In genomic region chr17:50762177-50762576, GRCh38 we compare ENCODE assay signal across 27 cellular contexts. TPM values are rescaled to one million over a fixed set of nuclear protein-coding genes. Genes with fewer than 3 reads are reported as not detected.
DNase-seq lines count a peak whose midpoint lies in the region; ATAC-seq, FAIRE-seq and TF ChIP-seq lines count a peak whose summit lies in the region.
"Had no signal": no experiment of that assay in that cellular context is flagged by ENCODE, and none has a peak within 500 bp of the region (broad histone marks: within the 10 kb centered on the region; RNA-seq: fewer than 3 reads in every experiment).

No MANE protein-coding gene starts in this region.

- TF ChIP-seq CTCF in HEK293 (tag by site-specific recombination; IDR thresholded peaks at IDR 0.05) (no peak), K562 (IDR thresholded peaks at IDR 0.05 in 2 of 3, conservative IDR thresholded peaks at IDR 0.05 in 1 of 3; ENCODE audit: insufficient read depth in 2 of 3, low read depth in 1 of 3, low read length in 3 of 3) (no peak)

- no peaks in the 10 kb centered on the region for H3K27me3 Mint-ChIP-seq in stimulated activated memory B cell treated with anti-CD40 and anti-IgM and Interleukin-4, amounts not matched to agents 10 μg/mL and 1 μg/mL and 100 μg/mL, for 72 hours
- H3K27me3 Mint-ChIP-seq: CD4-positive, alpha-beta T cell had no signal

- H3K18ac ChIP-seq in mesenchymal stem cell (ENCODE audit: low read depth in 1 of 2, low read length in 2 of 2), result no peak overlapping the region

- no peak overlapping the region for H4K91ac ChIP-seq in mesenchymal stem cell (ENCODE audit: low read length)

- no peak overlapping the region for H2BK120ac ChIP-seq in mesenchymal stem cell (ENCODE audit: low read depth, low read length)

- H3K79me1 ChIP-seq in mesenchymal stem cell (replicated peaks; ENCODE audit: low read length, poor library complexity, severe bottlenecking), result no peaks in the 10 kb centered on the region

- no peaks in the 10 kb centered on the region for H4K20me1 ChIP-seq in K562 (replicated peaks; ENCODE audit: control insufficient read depth, insufficient read depth, low read length)
- H4K20me1 ChIP-seq: BLaER1 had no signal

- TF ChIP-seq RAD21 in K562 (CRISPR knock-in tag; conservative IDR thresholded peaks at IDR 0.05 in 1 of 2, IDR thresholded peaks at IDR 0.05 in 1 of 2), result no peak

- H3K23ac ChIP-seq in mesenchymal stem cell (ENCODE audit: low read length in 2 of 2), result no peak overlapping the region

- TF ChIP-seq EP300 in K562 (IDR thresholded peaks at IDR 0.05; ENCODE audit: low read length), result no peak

- no peaks in the 10 kb centered on the region for H3K36me3 Mint-ChIP-seq in stimulated activated memory B cell treated with anti-CD40 and anti-IgM and Interleukin-4, amounts not matched to agents 10 μg/mL and 1 μg/mL and 100 μg/mL, for 72 hours

- H3K9me3 Mint-ChIP-seq in stimulated activated memory B cell treated with anti-CD40 and anti-IgM and Interleukin-4, amounts not matched to agents 10 μg/mL and 1 μg/mL and 100 μg/mL, for 72 hours, result no peaks in the 10 kb centered on the region
- H3K9me3 Mint-ChIP-seq: CD4-positive, alpha-beta T cell; GM23338 had no signal

- no peak overlapping the region for H2BK5ac ChIP-seq in mesenchymal stem cell (ENCODE audit: low read depth, low read length, poor library complexity, severe bottlenecking)

- H2BK15ac ChIP-seq in mesenchymal stem cell (ENCODE audit: low read depth, poor library complexity, severe bottlenecking), result no peak overlapping the region

- H4K8ac ChIP-seq in mesenchymal stem cell (ENCODE audit: low read length), result no peak overlapping the region

- H3K4me3 ChIP-seq in HEK293 (ENCODE audit: low read depth, low read length), result no peak overlapping the region
- H3K4me3 ChIP-seq in K562, result no peak overlapping the region
- H3K4me3 ChIP-seq in mesenchymal stem cell (ENCODE audit: insufficient read depth in 1 of 2, low read depth in 1 of 2, low read length in 2 of 2), result no peak overlapping the region

- no peaks in the 10 kb centered on the region for H3K9me1 ChIP-seq in K562 (ENCODE audit: control insufficient read depth, insufficient read depth, low read length)

- no peaks in the 10 kb centered on the region for H3K79me2 ChIP-seq in K562 (ENCODE audit: control insufficient read depth, insufficient read depth, low read length)

- no peak overlapping the region for H2AK5ac ChIP-seq in mesenchymal stem cell (ENCODE audit: low read length, severe bottlenecking)

- H3K9ac ChIP-seq in K562 (ENCODE audit: insufficient read depth in 1 of 2, low read depth in 2 of 2, low read length in 2 of 2) (no peak overlapping the region), mesenchymal stem cell (ENCODE audit: low read length) (peak overlapping the region; percentile 87)
- H3K9ac ChIP-seq: BLaER1, KMS-11 had no signal

- H3K27ac ChIP-seq in HEK293 (ENCODE audit: extremely low read depth, low read depth, low read length) (no peak overlapping the region), K562 (ENCODE audit: extremely low read depth, low read depth, low read length) (no peak overlapping the region), mesenchymal stem cell (ENCODE audit: low read length, poor library complexity, severe bottlenecking) (no peak overlapping the region)
- H3K27ac ChIP-seq: KMS-11, SJCRH30 had no signal

- no peak for TF ChIP-seq POLR2A in K562 (conservative IDR thresholded peaks at IDR 0.05)

- no peak overlapping the region for H3K14ac ChIP-seq in mesenchymal stem cell (ENCODE audit: low read length in 2 of 2)

- H3K4me2 ChIP-seq in K562 (ENCODE audit: insufficient read depth, low read length) (no peak overlapping the region), mesenchymal stem cell (ENCODE audit: low read length, poor library complexity, severe bottlenecking) (no peak overlapping the region)
- H3K4me2 ChIP-seq: KMS-11 had no signal

- intact Hi-C loops in K562 (cut with micrococcal nuclease), result loop anchor here (5.0 kb wide), 1 partner anchor 40 kb away; no protein-coding TSS in a partner anchor

- no peak overlapping the region for H3K27ac Mint-ChIP-seq in stimulated activated memory B cell treated with anti-CD40 and anti-IgM and Interleukin-4, amounts not matched to agents 10 μg/mL and 1 μg/mL and 100 μg/mL, for 72 hours
- H3K27ac Mint-ChIP-seq: CD4-positive, alpha-beta T cell had no signal

- no peak for DNase-seq in K562 (ENCODE audit: extremely low read depth in 1 of 4, low spot score in 3 of 4)
- no peak for DNase-seq in mesenchymal stem cell
- DNase-seq in AG20443 (ENCODE audit: low spot score), result no peak
- no peak for DNase-seq in iPS-NIHi11 (ENCODE audit: low spot score)
- DNase-seq: CD4-positive, alpha-beta T cell; COR-L47; DMS79 treated with DMSO at 0.1 percent for 48 hours; MV-4-11; NCI-H1105 treated with DMSO at 0.1 percent for 48 hours; NCI-H2029 treated with DMSO at 0.1 percent for 48 hours; NCI-H226; NCI-H510A treated with DMSO at 0.1 percent for 48 hours; NCI-H82; Peyer's patch; SJCRH30 had no signal

- H2AFZ ChIP-seq in K562 (ENCODE audit: low read depth, low read length) (no peak overlapping the region), mesenchymal stem cell (ENCODE audit: low read depth, low read length) (no peak overlapping the region)

- peak overlapping the region; percentile 84 for H3K4me3 Mint-ChIP-seq in stimulated activated memory B cell treated with anti-CD40 and anti-IgM and Interleukin-4, amounts not matched to agents 10 μg/mL and 1 μg/mL and 100 μg/mL, for 72 hours

- H3K4me1 ChIP-seq in HEK293 (ENCODE audit: control insufficient read depth, insufficient read depth, low read length), result peaks cover 8% of the 10 kb centered on the region
- peaks cover 5 to 8% of the 10 kb centered on the region in 2 experiments; a peak in 3 of 5 replicates for H3K4me1 ChIP-seq in K562 (replicated peaks in 1 of 2; ENCODE audit: control insufficient read depth in 2 of 2, insufficient read depth in 2 of 2, low read length in 2 of 2)
- no peaks in the 10 kb centered on the region for H3K4me1 ChIP-seq in mesenchymal stem cell (ENCODE audit: control insufficient read depth, insufficient read depth, low read depth, low read length)
- H3K4me1 ChIP-seq: SJCRH30 had no signal

- POLR2A ChIA-PET in HEK293 (lab: Yijun Ruan, JAX) (interaction anchor here (0.5 to 1.9 kb wide), 3 partner anchors 40 to 104 kb away, joined by 4 to 8 read pairs (median 5); partner anchors contain the start of genes LUC7L3 and TOB1), K562 (lab: Yijun Ruan, JAX) (interaction anchor here (0.5 to 2.2 kb wide), 5 partner anchors 11 to 70 kb away, joined by 3 to 8 read pairs (median 5); no protein-coding TSS in a partner anchor)

- H3K4me1 Mint-ChIP-seq in stimulated activated memory B cell treated with anti-CD40 and anti-IgM and Interleukin-4, amounts not matched to agents 10 μg/mL and 1 μg/mL and 100 μg/mL, for 72 hours, result peaks cover 39% of the 10 kb centered on the region

- H3K36me3 ChIP-seq in HEK293 (ENCODE audit: control insufficient read depth in 2 of 2, insufficient read depth in 1 of 2, low read length in 2 of 2) (no peaks in the 10 kb centered on the region), K562 (ENCODE audit: control insufficient read depth, insufficient read depth, low read length) (no peaks in the 10 kb centered on the region), mesenchymal stem cell (ENCODE audit: control insufficient read depth in 1 of 2, insufficient read depth in 2 of 2, low read depth in 1 of 2, low read length in 2 of 2) (no peaks in the 10 kb centered on the region)
- H3K36me3 ChIP-seq: BLaER1, HAP-1, SJCRH30 had no signal

- no peaks in the 10 kb centered on the region for H3K27me3 ChIP-seq in K562 (ENCODE audit: control insufficient read depth in 2 of 2, insufficient read depth in 2 of 2, low read length in 2 of 2)
- H3K27me3 ChIP-seq in mesenchymal stem cell (ENCODE audit: control insufficient read depth in 1 of 2, insufficient read depth in 1 of 2, low read length in 2 of 2), result no peaks in the 10 kb centered on the region
- H3K27me3 ChIP-seq: BLaER1, Peyer's patch, SJCRH30 had no signal

- no TSS peak for BruUV-seq in K562 (replicated peaks; lab: Mats Ljungman, UMichigan)

- no peak for FAIRE-seq in K562 (lab: Jason Lieb, UNC)
- FAIRE-seq: GM12878 had no signal

- ATAC-seq in K562 (no peak), GM19035 (IDR thresholded peaks at IDR 0.05; ENCODE audit: unreplicated experiment) (no peak), HG03439 (IDR thresholded peaks at IDR 0.05; ENCODE audit: unreplicated experiment) (no peak)
- no peak for ATAC-seq in stimulated activated memory B cell treated with anti-CD40 and anti-IgM and Interleukin-4, amounts not matched to agents 10 μg/mL and 1 μg/mL and 100 μg/mL, for 72 hours

- CTCF ChIA-PET in HEK293 (lab: Yijun Ruan, JAX), result interaction anchor here (0.6 to 3.3 kb wide), 5 partner anchors 20 to 211 kb away, joined by 3 to 20 read pairs (median 5); no protein-coding TSS in a partner anchor
- CTCF ChIA-PET in K562 (lab: Yijun Ruan, JAX; ENCODE audit: low intra/inter-chr PET ratio), result no interaction called here

- WGBS in K562 (ENCODE audit: insufficient coverage, low coverage, missing lambda C conversion rate), result 53% methylated on average over 2 of the region's 2 CpGs
- no CpG with 5 or more reads among the region's 2 CpGs for WGBS in mesenchymal stem cell

- no peak overlapping the region for H2BK12ac ChIP-seq in mesenchymal stem cell (ENCODE audit: low read length in 2 of 2)

- in situ Hi-C loops in K562 (cut with MboI), result no loop called here

- H3K4ac ChIP-seq in mesenchymal stem cell (ENCODE audit: low read depth in 1 of 2, low read length in 2 of 2), result no peak overlapping the region

- H3K9me3 ChIP-seq in HEK293 (ENCODE audit: control insufficient read depth, insufficient read depth, low read depth, low read length) (no peaks in the 10 kb centered on the region), K562 (replicated peaks; ENCODE audit: control insufficient read depth, insufficient read depth, low read depth, low read length) (no peaks in the 10 kb centered on the region), mesenchymal stem cell (ENCODE audit: control insufficient read depth, low read length) (no peaks in the 10 kb centered on the region)
- H3K9me3 ChIP-seq: BLaER1, HAP-1, Peyer's patch, SJCRH30 had no signal

RNA-seq across cellular contexts. Expression of gene ANKRD40CL, which starts 5.1 kb away (rescaled TPM):
- not detected in 2 replicates for total RNA-seq in K562 (2011; cell fraction: chromatin; rRNA removed; ENCODE audit: low replicate concordance)
- not detected in 2 replicates for total RNA-seq in K562 (2011; cell fraction: nucleolus; rRNA removed)
- not detected in 2 replicates for total RNA-seq in K562 (2011; cell fraction: nucleoplasm; rRNA removed)
- total RNA-seq in K562 (2014; rRNA removed) (not detected in 2 replicates), K562 (2014; rRNA removed; fragmentation: Illumina TruSeq; extraction: Trizol) (not detected in 2 replicates), K562 (2015; rRNA removed; fragmentation: Illumina TruSeq; extraction: Trizol) (not detected in 2 replicates), K562 (2021) (not detected in 2 replicates)
- polyA plus RNA-seq in K562 (2011; rRNA removed) (not detected in 2 replicates), K562 (2014; fragmentation: Illumina TruSeq; extraction: Trizol) (not detected in 2 replicates), K562 (2014; fragmentation: Nextera tagmentation; extraction: Ambion mirVana) (not detected), K562 (2014; rRNA removed) (not detected in 2 replicates)
- not detected in 2 replicates for polyA plus RNA-seq in K562 (2011; cell fraction: cytosol; rRNA removed)
- not detected in 2 replicates for polyA plus RNA-seq in K562 (2011; cell fraction: nucleus; rRNA removed)
- polyA plus RNA-seq in K562 (2012), result not detected in 2 replicates
- polyA minus RNA-seq in K562 (2011; rRNA and poly(A)+ RNA removed), result not detected in 2 replicates
- polyA minus RNA-seq in K562 (2011; cell fraction: cytosol; rRNA and poly(A)+ RNA removed), result not detected in 2 replicates
- not detected in 2 replicates for polyA minus RNA-seq in K562 (2011; cell fraction: nucleus; rRNA and poly(A)+ RNA removed)
- polyA plus RNA-seq in mesenchymal stem cell (2013, experiment 1 of 2), result not detected
- not detected for polyA plus RNA-seq in mesenchymal stem cell (2013, experiment 2 of 2)
- total RNA-seq: A673; CD4-positive, alpha-beta T cell; GM12878; GM23338; HT1080; OCI-LY7; SJCRH30 had no signal
- polyA plus RNA-seq: GM12878, GM23338 had no signal

RNA-seq across cellular contexts. Expression of gene LUC7L3, which starts 42.8 kb away (rescaled TPM):
- 92.6 and 423 TPM in 2 replicates for total RNA-seq in K562 (2011; cell fraction: chromatin; rRNA removed; ENCODE audit: low replicate concordance)
- 72.9 and 85.9 TPM in 2 replicates for total RNA-seq in K562 (2011; cell fraction: nucleolus; rRNA removed)
- total RNA-seq in K562 (2011; cell fraction: nucleoplasm; rRNA removed), result 129 and 178 TPM in 2 replicates
- total RNA-seq in K562 (2014; rRNA removed) (86.0 and 109 TPM in 2 replicates), K562 (2014; rRNA removed; fragmentation: Illumina TruSeq; extraction: Trizol) (108 and 126 TPM in 2 replicates), K562 (2015; rRNA removed; fragmentation: Illumina TruSeq; extraction: Trizol) (116 and 127 TPM in 2 replicates), K562 (2021) (120 and 134 TPM in 2 replicates)
- polyA plus RNA-seq in K562 (2011; rRNA removed) (171 and 189 TPM in 2 replicates), K562 (2014; fragmentation: Illumina TruSeq; extraction: Trizol) (176 and 206 TPM in 2 replicates), K562 (2014; fragmentation: Nextera tagmentation; extraction: Ambion mirVana) (10 to 100 TPM; 80.8 to 97.7 TPM), K562 (2014; rRNA removed) (207 and 284 TPM in 2 replicates)
- 61.7 and 71.2 TPM in 2 replicates for polyA plus RNA-seq in K562 (2011; cell fraction: cytosol; rRNA removed)
- polyA plus RNA-seq in K562 (2011; cell fraction: nucleus; rRNA removed), result 529 and 662 TPM in 2 replicates
- polyA plus RNA-seq in K562 (2012), result 127 TPM in 2 replicates
- 41.1 and 55.4 TPM in 2 replicates for polyA minus RNA-seq in K562 (2011; rRNA and poly(A)+ RNA removed)
- 18.6 and 19.8 TPM in 2 replicates for polyA minus RNA-seq in K562 (2011; cell fraction: cytosol; rRNA and poly(A)+ RNA removed)
- polyA minus RNA-seq in K562 (2011; cell fraction: nucleus; rRNA and poly(A)+ RNA removed), result 160 and 256 TPM in 2 replicates
- polyA plus RNA-seq in mesenchymal stem cell (2013, experiment 1 of 2), result 99.9 TPM
- 97.1 TPM for polyA plus RNA-seq in mesenchymal stem cell (2013, experiment 2 of 2)

RNA-seq across cellular contexts. Expression of gene ANKRD40, which starts 54.5 kb away (rescaled TPM):
- total RNA-seq in K562 (2011; cell fraction: chromatin; rRNA removed; ENCODE audit: low replicate concordance), result 24.0 and 50.0 TPM in 2 replicates
- total RNA-seq in K562 (2011; cell fraction: nucleolus; rRNA removed), result 13.9 and 14.3 TPM in 2 replicates
- 27.6 and 36.9 TPM in 2 replicates for total RNA-seq in K562 (2011; cell fraction: nucleoplasm; rRNA removed)
- total RNA-seq in K562 (2014; rRNA removed), result 16.6 and 17.8 TPM in 2 replicates
- 28.1 and 30.5 TPM in 2 replicates for total RNA-seq in K562 (2014; rRNA removed; fragmentation: Illumina TruSeq; extraction: Trizol)
- total RNA-seq in K562 (2015; rRNA removed; fragmentation: Illumina TruSeq; extraction: Trizol), result 26.8 and 27.7 TPM in 2 replicates
- total RNA-seq in K562 (2021), result 26.1 and 28.3 TPM in 2 replicates
- polyA plus RNA-seq in K562 (2011; rRNA removed), result 23.6 and 28.4 TPM in 2 replicates
- polyA plus RNA-seq in K562 (2011; cell fraction: cytosol; rRNA removed), result 13.4 and 17.8 TPM in 2 replicates
- 10.6 and 11.2 TPM in 2 replicates for polyA plus RNA-seq in K562 (2011; cell fraction: nucleus; rRNA removed)
- 12.6 and 15.6 TPM in 2 replicates for polyA plus RNA-seq in K562 (2012)
- polyA plus RNA-seq in K562 (2014; fragmentation: Illumina TruSeq; extraction: Trizol), result 26.1 and 28.9 TPM in 2 replicates
- polyA plus RNA-seq in K562 (2014; fragmentation: Nextera tagmentation; extraction: Ambion mirVana), result 1 to 10 TPM; 9.0 to 9.9 TPM
- polyA plus RNA-seq in K562 (2014; rRNA removed), result 17.5 and 19.4 TPM in 2 replicates
- 32.0 and 35.6 TPM in 2 replicates for polyA minus RNA-seq in K562 (2011; rRNA and poly(A)+ RNA removed)
- 15.3 and 15.5 TPM in 2 replicates for polyA minus RNA-seq in K562 (2011; cell fraction: cytosol; rRNA and poly(A)+ RNA removed)
- polyA minus RNA-seq in K562 (2011; cell fraction: nucleus; rRNA and poly(A)+ RNA removed), result 8.6 and 9.3 TPM in 2 replicates
- 25.9 TPM for polyA plus RNA-seq in mesenchymal stem cell (2013, experiment 1 of 2)
- 26.3 TPM for polyA plus RNA-seq in mesenchymal stem cell (2013, experiment 2 of 2)

Comparison
In these comparisons a context has a peak if more than half of its experiments do, and no peak if none do; other contexts are left out.
1. Of the 44 proteins assayed by ChIP-seq in both K562 and HEK293: peak only in K562: none; only in HEK293: ZNF121; in both: ZNF184; in neither: 42.